In genomic region chr10:35462491-35462934, GRCh38 we compare ENCODE assay signal across 9 cellular contexts.
DNase-seq lines count a peak whose midpoint lies in the region; ATAC-seq and TF ChIP-seq lines count a peak whose summit lies in the region.
"Had no signal": no experiment of that assay in that cellular context is flagged by ENCODE, and none has a peak within 500 bp of the region (broad histone marks: within the 10 kb centered on the region; RNA-seq: fewer than 3 reads in every experiment).

No MANE protein-coding gene starts in this region.

- H3K27me3 Mint-ChIP-seq in activated naive CD4-positive, alpha-beta T cell treated with anti-CD3 and anti-CD28 coated beads, Interleukin-2, amount 50 U/mL, for 24 hours: no peaks in the 10 kb centered on the region
- no peaks in the 10 kb centered on the region for H3K27me3 Mint-ChIP-seq in nephron progenitor cell (ENCODE audit: low read depth, poor library complexity)

- H3K9me3 Mint-ChIP-seq in activated naive CD4-positive, alpha-beta T cell treated with anti-CD3 and anti-CD28 coated beads, Interleukin-2, amount 50 U/mL, for 24 hours: no peaks in the 10 kb centered on the region
- no peaks in the 10 kb centered on the region for H3K9me3 Mint-ChIP-seq in nephron progenitor cell

- DNase-seq in activated naive CD4-positive, alpha-beta T cell treated with Interleukin-2 at 50 U/mL for 16 hours: no peak
- DNase-seq in substantia nigra (lab: John Stamatoyannopoulos, UW): peak in 25 of 49 donors; percentile 24 to 62 (median 39)
- DNase-seq in central memory CD4-positive, alpha-beta T cell: no peak
- DNase-seq in nephron progenitor cell: no peak
- no peak for DNase-seq in activated effector memory CD4-positive, alpha-beta T cell treated with anti-CD3 and anti-CD28 coated beads, Interleukin-2, amount 50 U/mL, for 16 hours

- no peaks in the 10 kb centered on the region for H3K36me3 Mint-ChIP-seq in activated naive CD4-positive, alpha-beta T cell treated with anti-CD3 and anti-CD28 coated beads, Interleukin-2, amount 50 U/mL, for 24 hours
- no peaks in the 10 kb centered on the region for H3K36me3 Mint-ChIP-seq in nephron progenitor cell (ENCODE audit: low read depth)

- H3K27ac ChIP-seq in cingulate gyrus (ENCODE audit: low read depth, low read length) (peak overlapping the region; percentile 57), substantia nigra (ENCODE audit: low read depth, low read length, poor library complexity, severe bottlenecking) (peak overlapping the region; percentile 79)
- H3K27ac ChIP-seq: C4-2B had no signal

- peaks cover 8% of the 10 kb centered on the region for H3K4me1 Mint-ChIP-seq in activated naive CD4-positive, alpha-beta T cell treated with anti-CD3 and anti-CD28 coated beads, Interleukin-2, amount 50 U/mL, for 24 hours
- peaks cover 13% of the 10 kb centered on the region for H3K4me1 Mint-ChIP-seq in nephron progenitor cell

- no peak overlapping the region for H3K27ac Mint-ChIP-seq in activated naive CD4-positive, alpha-beta T cell treated with anti-CD3 and anti-CD28 coated beads, Interleukin-2, amount 50 U/mL, for 24 hours
- H3K27ac Mint-ChIP-seq in nephron progenitor cell: no peak overlapping the region

- no peak for TF ChIP-seq CTCF in nephron progenitor cell (IDR thresholded peaks at IDR 0.05)

- peak; percentile 94 for ATAC-seq in HG03159 (IDR thresholded peaks at IDR 0.05; ENCODE audit: unreplicated experiment)

- peak overlapping the region; percentile 41 for H3K4me3 Mint-ChIP-seq in activated naive CD4-positive, alpha-beta T cell treated with anti-CD3 and anti-CD28 coated beads, Interleukin-2, amount 50 U/mL, for 24 hours
- H3K4me3 Mint-ChIP-seq in nephron progenitor cell: no peak overlapping the region

Comparison
In these comparisons a context has a peak if more than half of its experiments do, and no peak if none do; other contexts are left out.
1. DNase-seq: peak in substantia nigra (25 of 49); none in activated naive CD4-positive, alpha-beta T cell treated with Interleukin-2 at 50 U/mL for 16 hours (single experiment), central memory CD4-positive, alpha-beta T cell (single experiment), nephron progenitor cell (single experiment) and activated effector memory CD4-positive, alpha-beta T cell treated with anti-CD3 and anti-CD28 coated beads, Interleukin-2, amount 50 U/mL, for 16 hours (single experiment).